In the genomic region with DNA sequence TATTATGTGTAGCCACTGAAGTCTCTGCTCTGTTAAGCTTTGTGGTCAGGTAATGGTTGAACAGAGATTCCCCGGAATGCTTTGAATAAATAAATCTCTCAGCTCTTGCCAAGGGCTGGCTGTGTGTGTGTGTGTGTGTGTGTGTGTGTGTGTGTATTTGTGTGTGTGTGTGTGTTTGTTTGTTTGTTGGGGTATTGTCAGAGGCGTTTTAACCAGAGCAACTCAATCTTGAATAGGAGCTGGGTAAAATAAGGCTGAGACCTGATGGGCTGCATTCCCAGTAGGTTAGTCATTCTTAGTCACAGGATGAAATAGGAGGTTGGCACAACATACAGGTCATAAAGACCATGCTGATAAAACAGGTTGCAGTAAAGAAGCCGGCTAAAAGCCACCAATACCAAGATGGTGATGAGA, we compare ENCODE assay signal across 13 cellular contexts.
DNase-seq lines count a peak whose midpoint lies in the region; ATAC-seq lines count a peak whose summit lies in the region.
"Had no signal": no experiment of that assay in that cellular context is flagged by ENCODE, and none has a peak within 500 bp of the region (broad histone marks: within the 10 kb centered on the region; RNA-seq: fewer than 3 reads in every experiment).

No MANE protein-coding gene starts in this region.

- ATAC-seq in GM18867 (IDR thresholded peaks at IDR 0.05; ENCODE audit: unreplicated experiment) = no peak
- ATAC-seq: K562, psoas muscle, upper lobe of right lung had no signal

- no peaks in the 10 kb centered on the region for H3K4me1 Mint-ChIP-seq in immature natural killer cell
- H3K4me1 Mint-ChIP-seq: CD4-positive, alpha-beta memory T cell had no signal

- H3K4me3 Mint-ChIP-seq in immature natural killer cell = no peak overlapping the region
- H3K4me3 Mint-ChIP-seq: CD4-positive, alpha-beta memory T cell had no signal

- peak overlapping the region in 1 of 6 donors; percentile 74 for H3K27ac Mint-ChIP-seq in immature natural killer cell
- H3K27ac Mint-ChIP-seq: CD4-positive, alpha-beta memory T cell had no signal

- H3K36me3 Mint-ChIP-seq in immature natural killer cell = no peaks in the 10 kb centered on the region
- H3K36me3 Mint-ChIP-seq: CD4-positive, alpha-beta memory T cell had no signal

- peaks cover 0 to 5% (median under 1%) of the 10 kb centered on the region in 6 donors for H3K9me3 Mint-ChIP-seq in immature natural killer cell

- DNase-seq in Daoy (ENCODE audit: low read depth) (peak; percentile 70), NCI-H2196 (lab: John Stamatoyannopoulos, UW; ENCODE audit: unreplicated experiment) (peak; percentile 61), dermis blood vessel endothelial cell (peak; percentile 36), myocyte (ENCODE audit: low read depth) (peak; percentile 22), immature natural killer cell (no peak)
- DNase-seq in effector CD4-positive, alpha-beta T cell = no peak
- DNase-seq in stimulated activated CD8-positive, alpha-beta memory T cell treated with anti-CD3 and anti-CD28 coated beads, Interleukin-4, amount 100 ng/mL, for 48 hours = no peak
- DNase-seq: CD4-positive, alpha-beta memory T cell; NCI-H774; psoas muscle; upper lobe of right lung had no signal

- peaks cover 0 to 3% (median 2%) of the 10 kb centered on the region in 3 donors for H3K27me3 Mint-ChIP-seq in immature natural killer cell (ENCODE audit: low read depth in 3 of 3)
- H3K27me3 Mint-ChIP-seq: CD4-positive, alpha-beta memory T cell had no signal

Comparison
In these comparisons a context has a peak if more than half of its experiments do, and no peak if none do; other contexts are left out.
1. DNase-seq: peak in Daoy (single experiment), NCI-H2196 (single experiment), dermis blood vessel endothelial cell (single experiment) and myocyte (single experiment); none in immature natural killer cell (0 of 3), effector CD4-positive, alpha-beta T cell (single experiment) and stimulated activated CD8-positive, alpha-beta memory T cell treated with anti-CD3 and anti-CD28 coated beads, Interleukin-4, amount 100 ng/mL, for 48 hours (single experiment).